11 cellular contexts compared by ENCODE assay signal in genomic region chr12:92111256-92111655, GRCh38. TPM values are rescaled to one million over a fixed set of nuclear protein-coding genes. Genes with fewer than 3 reads are reported as not detected.
DNase-seq lines count a peak whose midpoint lies in the region; ATAC-seq and TF ChIP-seq lines count a peak whose summit lies in the region.
"Had no signal": no experiment of that assay in that cellular context is flagged by ENCODE, and none has a peak within 500 bp of the region (broad histone marks: within the 10 kb centered on the region; RNA-seq: fewer than 3 reads in every experiment).

No MANE protein-coding gene starts in this region.

- POLR2A ChIA-PET in activated CD8-positive, alpha-beta T cell treated with anti-CD3 and anti-CD28 coated beads, Interleukin-2, amount 10 ng/mL, durations not matched to agents 7 days and 5 days (lab: Charles Lee) = interaction anchor here (1.9 kb wide), 1 partner anchor 26 kb away, joined by 6 read pairs; no protein-coding TSS in a partner anchor

- H3K27me3 ChIP-seq in colonic mucosa = no peaks in the 10 kb centered on the region

- intact Hi-C loops in colonic mucosa (cut with DNase I) = no loop called here

- no peaks in the 10 kb centered on the region for H3K4me1 ChIP-seq in colonic mucosa

- H3K27ac Mint-ChIP-seq in activated CD8-positive, alpha-beta T cell treated with anti-CD3 and anti-CD28 coated beads, Interleukin-2, amount 10 ng/mL, durations not matched to agents 7 days and 5 days = peak overlapping the region; percentile 11

- no peak overlapping the region for H3K4me3 ChIP-seq in colonic mucosa
- H3K4me3 ChIP-seq: thoracic aorta had no signal

- H3K27me3 Mint-ChIP-seq in activated CD8-positive, alpha-beta T cell treated with anti-CD3 and anti-CD28 coated beads, Interleukin-2, amount 10 ng/mL, durations not matched to agents 7 days and 5 days (ENCODE audit: low read depth) = no peaks in the 10 kb centered on the region

- CTCF ChIA-PET in activated CD8-positive, alpha-beta T cell treated with anti-CD3 and anti-CD28 coated beads, Interleukin-2, amount 10 ng/mL, durations not matched to agents 7 days and 5 days (lab: Charles Lee) = interaction anchor here (1.6 to 1.7 kb wide), 2 partner anchors 26 to 34 kb away, joined by 3 read pairs; partner anchors contain the start of gene BTG1

- H3K9me3 Mint-ChIP-seq in activated CD8-positive, alpha-beta T cell treated with anti-CD3 and anti-CD28 coated beads, Interleukin-2, amount 10 ng/mL, durations not matched to agents 7 days and 5 days (ENCODE audit: insufficient read depth) = no peaks in the 10 kb centered on the region
- H3K9me3 Mint-ChIP-seq: neural crest cell had no signal

- no peak for TF ChIP-seq CTCF in colonic mucosa (IDR thresholded peaks at IDR 0.05)

- no peak overlapping the region for H3K27ac ChIP-seq in colonic mucosa
- H3K27ac ChIP-seq: thoracic aorta had no signal

- ATAC-seq in GM18511 (IDR thresholded peaks at IDR 0.05; ENCODE audit: unreplicated experiment) = peak; percentile 83
- ATAC-seq in GM19351 (IDR thresholded peaks at IDR 0.05; ENCODE audit: unreplicated experiment) = peak; percentile 78
- ATAC-seq in HG03064 (IDR thresholded peaks at IDR 0.05; ENCODE audit: low read depth, unreplicated experiment) = peak; percentile 54
- ATAC-seq in activated CD8-positive, alpha-beta T cell treated with anti-CD3 and anti-CD28 coated beads, Interleukin-2, amount 10 ng/mL, durations not matched to agents 7 days and 5 days = peak; percentile 25
- no peak for ATAC-seq in HG02840 (IDR thresholded peaks at IDR 0.05; ENCODE audit: low FRiP score, unreplicated experiment)

- peak overlapping the region; percentile 22 for H3K4me3 Mint-ChIP-seq in activated CD8-positive, alpha-beta T cell treated with anti-CD3 and anti-CD28 coated beads, Interleukin-2, amount 10 ng/mL, durations not matched to agents 7 days and 5 days
- H3K4me3 Mint-ChIP-seq: neural crest cell had no signal

- H3K36me3 ChIP-seq in colonic mucosa = no peaks in the 10 kb centered on the region
- H3K36me3 ChIP-seq: thoracic aorta had no signal

- H3K4me1 Mint-ChIP-seq in activated CD8-positive, alpha-beta T cell treated with anti-CD3 and anti-CD28 coated beads, Interleukin-2, amount 10 ng/mL, durations not matched to agents 7 days and 5 days (ENCODE audit: low read depth) = peaks cover 70% of the 10 kb centered on the region

- no peak overlapping the region for H3K9ac ChIP-seq in colonic mucosa (ENCODE audit: low read depth in 2 of 2, low read length in 2 of 2)

- H3K36me3 Mint-ChIP-seq in activated CD8-positive, alpha-beta T cell treated with anti-CD3 and anti-CD28 coated beads, Interleukin-2, amount 10 ng/mL, durations not matched to agents 7 days and 5 days (ENCODE audit: low read depth) = peaks cover 2% of the 10 kb centered on the region

- no peak for DNase-seq in activated CD8-positive, alpha-beta T cell treated with anti-CD3 and anti-CD28 coated beads, Interleukin-2, amount 10 ng/mL, durations not matched to agents 7 days and 5 days
- DNase-seq in NCI-H1436 (lab: John Stamatoyannopoulos, UW) (no peak), UCSD-AML1 (lab: John Stamatoyannopoulos, UW; ENCODE audit: unreplicated experiment) (no peak), colonic mucosa (no peak)
- DNase-seq: Kasumi-1 had no signal

- no peaks in the 10 kb centered on the region for H3K9me3 ChIP-seq in colonic mucosa
- H3K9me3 ChIP-seq: thoracic aorta had no signal

RNA-seq across cellular contexts. Expression of gene BTG1, which starts 34.4 kb away (rescaled TPM):
- 100 to 1,000 TPM; 113 to 118 TPM for total RNA-seq in activated CD8-positive, alpha-beta T cell treated with anti-CD3 and anti-CD28 coated beads, Interleukin-2, amount 10 ng/mL, durations not matched to agents 7 days and 5 days
- 100 to 1,000 TPM in 1 of 2 donors, 10 to 100 TPM in 1; 87.1 to 152 TPM for total RNA-seq in colonic mucosa
